19 cellular contexts compared by ENCODE assay signal in genomic region chr12:69996722-69997121, GRCh38.
"Had no signal": no experiment of that assay in that cellular context is flagged by ENCODE, and none has a peak within 500 bp of the region (broad histone marks: within the 10 kb centered on the region; RNA-seq: fewer than 3 reads in every experiment).

No MANE protein-coding gene starts in this region.

- H3K27me3 ChIP-seq: dorsolateral prefrontal cortex, esophagus muscularis mucosa, foreskin keratinocyte, gastroesophageal sphincter, heart left ventricle, hepatocyte, left lung had no signal

- H3K4me3 Mint-ChIP-seq: immature natural killer cell had no signal

- H2AFZ ChIP-seq: hepatocyte had no signal

- H3K79me2 ChIP-seq: hepatocyte had no signal

- DNase-seq: dermis blood vessel endothelial cell; dorsolateral prefrontal cortex; effector CD4-positive, alpha-beta T cell; effector memory CD4-positive, alpha-beta T cell; foreskin keratinocyte; heart left ventricle; hypothalamus; immature natural killer cell; islet precursor cell; left cardiac atrium; left lung; left ventricle myocardium superior; lower lobe of right lung; mesenchymal stem cell; midbrain had no signal

- H3K27ac ChIP-seq: coronary artery, dorsolateral prefrontal cortex, esophagus muscularis mucosa, foreskin keratinocyte, gastroesophageal sphincter, heart left ventricle, hepatocyte, left lung, lower lobe of right lung had no signal

- H3K4me2 ChIP-seq: hepatocyte had no signal

- ATAC-seq: foreskin keratinocyte, gastroesophageal sphincter, heart left ventricle, left cardiac atrium, left lung, left ventricle myocardium superior, lower lobe of right lung had no signal

- H3K4me1 Mint-ChIP-seq: immature natural killer cell had no signal

- H3K4me3 ChIP-seq: coronary artery, dorsolateral prefrontal cortex, esophagus muscularis mucosa, gastroesophageal sphincter, heart left ventricle, hepatocyte, left lung, lower lobe of right lung had no signal

- H3K4me1 ChIP-seq: foreskin keratinocyte, left lung, lower lobe of right lung had no signal

- H3K36me3 ChIP-seq: esophagus muscularis mucosa, gastroesophageal sphincter, heart left ventricle, left lung, lower lobe of right lung had no signal

- H3K9me3 ChIP-seq: esophagus muscularis mucosa, gastroesophageal sphincter, lower lobe of right lung had no signal
